In the genomic region with DNA sequence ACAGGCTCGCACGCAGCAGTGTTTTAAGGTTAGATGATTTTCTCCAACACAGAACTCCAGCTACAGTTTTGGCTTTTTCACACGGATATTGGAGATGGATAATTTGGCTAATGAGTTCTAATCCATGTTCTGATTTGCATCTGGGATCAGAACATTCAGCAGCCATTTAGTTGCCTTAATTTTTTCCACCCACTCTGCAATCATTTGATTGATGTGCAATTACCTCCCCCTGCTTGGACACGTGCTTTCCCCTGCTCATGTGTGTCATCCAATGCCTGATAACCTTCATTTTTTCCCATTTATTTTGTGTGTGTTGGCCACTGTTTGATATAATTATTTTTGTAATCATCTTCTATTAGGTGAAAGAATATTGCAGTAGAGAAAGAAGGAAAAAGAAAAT, we compare ENCODE assay signal across 8 cellular contexts.
"Had no signal": no experiment of that assay in that cellular context is flagged by ENCODE, and none has a peak within 500 bp of the region (broad histone marks: within the 10 kb centered on the region; RNA-seq: fewer than 3 reads in every experiment).

No MANE protein-coding gene starts in this region.

- ATAC-seq: GM23338, HCT116 had no signal

- H3K27ac ChIP-seq: GM23248 had no signal

- DNase-seq: GM23248, GOT3, H7, H9, HCEC 1CT, HFFc6 had no signal
